31 cellular contexts compared by ENCODE assay signal in the genomic region with DNA sequence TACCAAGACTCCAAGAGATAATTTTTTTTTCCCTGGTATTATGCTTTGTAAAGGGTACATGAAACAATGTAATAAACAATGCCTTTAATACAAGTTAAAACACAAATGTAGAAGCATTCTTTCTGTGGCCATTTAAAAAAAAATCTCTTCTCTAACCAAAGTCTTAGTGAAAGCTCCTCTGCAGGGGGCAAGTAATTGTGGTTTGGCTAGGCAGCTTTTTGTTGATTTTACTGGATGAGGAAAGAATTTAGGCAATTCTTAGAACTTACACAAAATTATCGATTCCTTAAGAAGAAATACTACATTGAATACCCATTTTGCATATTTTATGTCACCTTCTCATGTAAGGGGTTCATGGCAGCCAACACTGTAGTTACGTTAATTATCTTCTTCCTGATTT. TPM values are rescaled to one million over a fixed set of nuclear protein-coding genes. Genes with fewer than 3 reads are reported as not detected.
DNase-seq lines count a peak whose midpoint lies in the region; ATAC-seq, FAIRE-seq and TF ChIP-seq lines count a peak whose summit lies in the region.
"Had no signal": no experiment of that assay in that cellular context is flagged by ENCODE, and none has a peak within 500 bp of the region (broad histone marks: within the 10 kb centered on the region; RNA-seq: fewer than 3 reads in every experiment).

No MANE protein-coding gene starts in this region.

- H3K4me1 ChIP-seq in GM23338 (ENCODE audit: insufficient read depth) (peaks cover 10% of the 10 kb centered on the region), HAP-1 (peaks cover 11% of the 10 kb centered on the region)
- H3K4me1 ChIP-seq: right atrium auricular region, vagina had no signal

- no peak overlapping the region for H3K4me3 ChIP-seq in GM23338
- no peak overlapping the region for H3K4me3 ChIP-seq in astrocyte of the spinal cord (ENCODE audit: low read depth, low read length)
- no peak overlapping the region for H3K4me3 ChIP-seq in HAP-1
- H3K4me3 ChIP-seq: adrenal gland, dorsolateral prefrontal cortex, right atrium auricular region, thoracic aorta, vagina had no signal

- H3K27me3 Mint-ChIP-seq in GM23338 (ENCODE audit: insufficient read depth, low read depth, poor library complexity) = peaks cover 4% of the 10 kb centered on the region
- no peaks in the 10 kb centered on the region for H3K27me3 Mint-ChIP-seq in mesothelial cell of epicardium (ENCODE audit: low read depth)
- H3K27me3 Mint-ChIP-seq: CD8-positive, alpha-beta memory T cell; central memory CD8-positive, alpha-beta T cell; naive thymus-derived CD8-positive, alpha-beta T cell; T-helper 17 cell had no signal

- in situ Hi-C loops in astrocyte of the spinal cord (cut with HindIII; ENCODE audit: low sequenced_read_pairs) = no loop called here
- in situ Hi-C loops in HAP-1 (cut with MboI; ENCODE audit: low sequenced_read_pairs) = no loop called here

- DNase-seq in GM23338 (ENCODE audit: low spot score) = peak; percentile 10
- DNase-seq in astrocyte of the spinal cord (ENCODE audit: low read depth, low spot score) = peak; percentile 83
- DNase-seq in glomerular visceral epithelial cell (ENCODE audit: extremely low spot score) = peak; percentile 7
- no peak for DNase-seq in HAP-1 (ENCODE audit: low spot score in 2 of 2)
- no peak for DNase-seq in urothelium cell line (ENCODE audit: low spot score)
- no peak for DNase-seq in activated naive CD4-positive, alpha-beta T cell (lab: John Stamatoyannopoulos, UW)
- no peak for DNase-seq in mesothelial cell of epicardium (ENCODE audit: low spot score in 2 of 2, unreplicated experiment in 2 of 2)
- DNase-seq: activated CD8-positive, alpha-beta memory T cell treated with anti-CD3 and anti-CD28 coated beads for 24 hours; activated gamma-delta T cell treated with Interleukin-2 at 50 U/mL for 16 hours; activated T-cell treated with anti-CD3 and anti-CD28 coated beads, Interleukin-2, amount 50 U/mL, for 1 hour; adrenal gland; CD8-positive, alpha-beta memory T cell; dorsolateral prefrontal cortex; foreskin melanocyte; hippocampal formation; immature natural killer cell; Karpas-422; naive thymus-derived CD8-positive, alpha-beta T cell; NCI-H1930; stimulated activated naive CD4-positive, alpha-beta T cell treated with Interleukin-2 at 50 U/mL for 16 hours; T-helper 17 cell had no signal

- peaks cover 36% of the 10 kb centered on the region for H3K79me2 ChIP-seq in GM23338 (replicated peaks; ENCODE audit: insufficient read depth)

- FAIRE-seq in urothelium cell line (lab: Jason Lieb, UNC) = no peak
- FAIRE-seq: endothelial cell of umbilical vein, H1 had no signal

- peaks cover 13% of the 10 kb centered on the region; the same call in 2 of the 3 replicates for H3K4me1 Mint-ChIP-seq in GM23338
- no peaks in the 10 kb centered on the region for H3K4me1 Mint-ChIP-seq in mesothelial cell of epicardium

- H3K27ac ChIP-seq in GM23338 (ENCODE audit: low read depth) = no peak overlapping the region
- H3K27ac ChIP-seq: adrenal gland, dorsolateral prefrontal cortex, right atrium auricular region, RWPE1, thoracic aorta, vagina had no signal

- H3K9me3 ChIP-seq in HAP-1 = no peaks in the 10 kb centered on the region
- H3K9me3 ChIP-seq: adrenal gland, right atrium auricular region, thoracic aorta, vagina had no signal

- TF ChIP-seq CTCF in GM23338 (conservative IDR thresholded peaks at IDR 0.05; ENCODE audit: low read depth in 2 of 2) (no peak), astrocyte of the spinal cord (IDR thresholded peaks at IDR 0.05; ENCODE audit: low read depth, low read length) (no peak), mesothelial cell of epicardium (IDR thresholded peaks at IDR 0.05; ENCODE audit: unreplicated experiment) (no peak)

- H3F3A ChIP-seq in GM23338 (replicated peaks; ENCODE audit: low read depth) = no peaks in the 10 kb centered on the region

- no peaks in the 10 kb centered on the region for H3K9me2 ChIP-seq in GM23338 (ENCODE audit: insufficient read depth)

- no peak overlapping the region for H3K4me2 ChIP-seq in GM23338

- H3K27ac Mint-ChIP-seq in GM23338 (no peak overlapping the region), mesothelial cell of epicardium (no peak overlapping the region)
- H3K27ac Mint-ChIP-seq: immature natural killer cell, T-helper 17 cell had no signal

- H4K20me1 ChIP-seq in GM23338 (replicated peaks; ENCODE audit: insufficient read depth) = peaks cover 12% of the 10 kb centered on the region; the same call in 1 of the 2 replicates

- H3K9me3 Mint-ChIP-seq in GM23338 (no peaks in the 10 kb centered on the region), mesothelial cell of epicardium (no peaks in the 10 kb centered on the region)
- H3K9me3 Mint-ChIP-seq: CD8-positive, alpha-beta memory T cell; central memory CD8-positive, alpha-beta T cell; immature natural killer cell; naive thymus-derived CD8-positive, alpha-beta T cell had no signal

- H3K27me3 ChIP-seq in GM23338 (ENCODE audit: insufficient read depth) (no peaks in the 10 kb centered on the region), HAP-1 (ENCODE audit: low read depth) (no peaks in the 10 kb centered on the region)
- H3K27me3 ChIP-seq: adrenal gland, dorsolateral prefrontal cortex, right atrium auricular region, vagina had no signal

- no peak for ATAC-seq in GM23338
- ATAC-seq: left lobe of liver; naive thymus-derived CD8-positive, alpha-beta T cell; T-helper 17 cell had no signal

- H3K36me3 Mint-ChIP-seq in GM23338 (ENCODE audit: low read depth) (peaks cover 41% of the 10 kb centered on the region), mesothelial cell of epicardium (peaks cover 23% of the 10 kb centered on the region)

- no peak overlapping the region for H3K4me3 Mint-ChIP-seq in GM23338
- H3K4me3 Mint-ChIP-seq in mesothelial cell of epicardium = no peak overlapping the region
- H3K4me3 Mint-ChIP-seq: CD8-positive, alpha-beta memory T cell; central memory CD8-positive, alpha-beta T cell; immature natural killer cell; naive thymus-derived CD8-positive, alpha-beta T cell; T-helper 17 cell had no signal

- H3K36me3 ChIP-seq in GM23338 (ENCODE audit: insufficient read depth) (peaks cover 12% of the 10 kb centered on the region; the same call in 1 of the 2 replicates), HAP-1 (replicated peaks) (peaks cover 27% of the 10 kb centered on the region)
- H3K36me3 ChIP-seq: thoracic aorta had no signal

- no peak overlapping the region for H2AFZ ChIP-seq in GM23338

TF ChIP-seq in GM23338, 12 proteins besides CTCF, POLR2A, EP300 and RAD21 (continues in another document):
- TF ChIP-seq STAT1 (IDR thresholded peaks at IDR 0.05; ENCODE audit: unreplicated experiment) = no peak
- TF ChIP-seq POLR2AphosphoS5 (IDR thresholded peaks at IDR 0.05; ENCODE audit: low read depth) = no peak

RNA-seq across cellular contexts. Expression of gene TFB1M, which starts 12.4 kb away (rescaled TPM):
- total RNA-seq in GM23338 (2014; rRNA removed; shearing (Covaris generic)) = 37.5 and 51.1 TPM in 2 replicates
- polyA plus RNA-seq in GM23338 (2016; fragmentation: Nextera tagmentation; extraction: Ambion mirVana) = 66.9 and 69.6 TPM in 2 replicates
- total RNA-seq in mesothelial cell of epicardium = 22.9 to 27.9 TPM (median 27.0 TPM) in 3 replicates

RNA-seq across cellular contexts. Expression of gene CLDN20, which starts 38.1 kb away (rescaled TPM):
- total RNA-seq in GM23338 (2014; rRNA removed; shearing (Covaris generic)) = not detected in 2 replicates
- polyA plus RNA-seq in GM23338 (2016; fragmentation: Nextera tagmentation; extraction: Ambion mirVana) = 0.17 and 0.23 TPM in 2 replicates
- total RNA-seq in mesothelial cell of epicardium = not detected in 3 replicates
- total RNA-seq: adrenal gland; CD8-positive, alpha-beta memory T cell; endothelial cell of umbilical vein; H1; left lobe of liver; mesenteric fat pad; naive thymus-derived CD8-positive, alpha-beta T cell; osteoblast; right atrium auricular region; T-helper 17 cell; thoracic aorta; vagina had no signal
- polyA plus RNA-seq: adrenal gland; CD8-positive, alpha-beta memory T cell; endothelial cell of umbilical vein; H1; immature natural killer cell; naive thymus-derived CD8-positive, alpha-beta T cell had no signal

Comparison
In these comparisons a context has a peak if more than half of its experiments do, and no peak if none do; other contexts are left out.
1. DNase-seq: peak in GM23338 (single experiment), astrocyte of the spinal cord (single experiment) and glomerular visceral epithelial cell (single experiment); none in HAP-1 (0 of 2), urothelium cell line (single experiment), activated naive CD4-positive, alpha-beta T cell (0 of 4) and mesothelial cell of epicardium (0 of 2).